Comparison of ENCODE assay signal across 15 cellular contexts in genomic region chr5:89034588-89034987, GRCh38.
DNase-seq lines count a peak whose midpoint lies in the region; ATAC-seq, FAIRE-seq and TF ChIP-seq lines count a peak whose summit lies in the region.
"Had no signal": no experiment of that assay in that cellular context is flagged by ENCODE, and none has a peak within 500 bp of the region (broad histone marks: within the 10 kb centered on the region; RNA-seq: fewer than 3 reads in every experiment).

No MANE protein-coding gene starts in this region.

- DNase-seq in K562 (ENCODE audit: extremely low read depth in 1 of 4, low spot score in 3 of 4) (peak in 1 of 4 experiments; percentile 34), osteoblast (ENCODE audit: insufficient read length, low spot score, missing footprints) (peak; percentile 52), NCI-H510A (lab: John Stamatoyannopoulos, UW) (no peak), CD14-positive monocyte (ENCODE audit: low spot score) (no peak), ureter (ENCODE audit: low spot score) (no peak)
- DNase-seq: Caco-2; effector CD8-positive, alpha-beta T cell; mesendoderm; stimulated activated CD4-positive, alpha-beta T cell treated with anti-CD3 and anti-CD28 coated beads, Interleukin-2, amount 100 ng/mL, for 48 hours had no signal

- H3K9me3 ChIP-seq in K562 (replicated peaks; ENCODE audit: control insufficient read depth, insufficient read depth, low read depth, low read length) (no peaks in the 10 kb centered on the region), osteoblast (ENCODE audit: low read depth, low read length) (no peaks in the 10 kb centered on the region)
- H3K9me3 ChIP-seq: Caco-2 had no signal

- WGBS in K562 (ENCODE audit: insufficient coverage, low coverage, missing lambda C conversion rate) = 10% methylated on average over 2 of the region's 2 CpGs

- H3K9me1 ChIP-seq in K562 (ENCODE audit: control insufficient read depth, insufficient read depth, low read length) = no peaks in the 10 kb centered on the region

- H3K4me3 Mint-ChIP-seq in CD14-positive monocyte = no peak overlapping the region
- H3K4me3 Mint-ChIP-seq: stimulated activated naive CD8-positive, alpha-beta T cell treated with anti-CD3 and anti-CD28 coated beads, Interleukin-15, Interleukin-2, amounts not matched to agents 100 ng/mL and 50 ng/mL, for 24 hours had no signal

- TF ChIP-seq RAD21 in K562 (CRISPR knock-in tag; conservative IDR thresholded peaks at IDR 0.05 in 1 of 2, IDR thresholded peaks at IDR 0.05 in 1 of 2) = no peak

- H3K27me3 ChIP-seq in K562 (ENCODE audit: control insufficient read depth in 2 of 2, insufficient read depth in 2 of 2, low read length in 2 of 2) (no peaks in the 10 kb centered on the region), osteoblast (ENCODE audit: insufficient read depth, low read length) (no peaks in the 10 kb centered on the region)

- no TSS peak for BruUV-seq in K562 (replicated peaks; lab: Mats Ljungman, UMichigan)

- H3K9me3 Mint-ChIP-seq in CD14-positive monocyte = peaks cover 0 to 4% (median 0%) of the 10 kb centered on the region in 7 donors

- intact Hi-C loops in K562 (cut with micrococcal nuclease) = no loop called here
- intact Hi-C loops in CD14-positive monocyte (cut with micrococcal nuclease) = no loop called here

- CTCF ChIA-PET in K562 (lab: Yijun Ruan, JAX; ENCODE audit: low intra/inter-chr PET ratio) = interaction anchor here (0.7 kb wide), 1 partner anchor 14 kb away, joined by 3 read pairs; no protein-coding TSS in a partner anchor

- H2AFZ ChIP-seq in K562 (ENCODE audit: low read depth, low read length) (no peak overlapping the region), osteoblast (ENCODE audit: low read length) (no peak overlapping the region)

- no peaks in the 10 kb centered on the region for H3K4me1 Mint-ChIP-seq in CD14-positive monocyte

- no peaks in the 10 kb centered on the region for H3K36me3 Mint-ChIP-seq in CD14-positive monocyte

- TF ChIP-seq POLR2A in K562 (conservative IDR thresholded peaks at IDR 0.05) = no peak

- H3K4me1 ChIP-seq in K562 (replicated peaks in 1 of 2; ENCODE audit: control insufficient read depth in 2 of 2, insufficient read depth in 2 of 2, low read length in 2 of 2) (no peaks in the 10 kb centered on the region), osteoblast (ENCODE audit: insufficient read depth, low read length) (no peaks in the 10 kb centered on the region)
- H3K4me1 ChIP-seq: Caco-2 had no signal

- no peak for TF ChIP-seq EP300 in K562 (IDR thresholded peaks at IDR 0.05; ENCODE audit: low read length)

- H3K4me3 ChIP-seq in K562 = no peak overlapping the region
- no peak overlapping the region for H3K4me3 ChIP-seq in osteoblast (ENCODE audit: insufficient read depth, low read length)

- FAIRE-seq in K562 (lab: Jason Lieb, UNC) = no peak
- FAIRE-seq: GM12891 had no signal

- ATAC-seq in GM19351 (IDR thresholded peaks at IDR 0.05; ENCODE audit: unreplicated experiment) (peak; percentile 64), HG03460 (IDR thresholded peaks at IDR 0.05; ENCODE audit: unreplicated experiment) (peak; percentile 59), K562 (peak; percentile 60; the same call in 2 of the 3 replicates), HG02571 (IDR thresholded peaks at IDR 0.05; ENCODE audit: unreplicated experiment) (no peak)

- H3K27ac Mint-ChIP-seq in CD14-positive monocyte = no peak overlapping the region
- H3K27ac Mint-ChIP-seq: progenitor cell of endocrine pancreas; stimulated activated naive CD8-positive, alpha-beta T cell treated with anti-CD3 and anti-CD28 coated beads, Interleukin-15, Interleukin-2, amounts not matched to agents 100 ng/mL and 50 ng/mL, for 24 hours had no signal

- H3K27ac ChIP-seq in K562 (ENCODE audit: extremely low read depth, low read depth, low read length) = no peak overlapping the region
- no peak overlapping the region for H3K27ac ChIP-seq in osteoblast (ENCODE audit: low read depth, low read length)

- POLR2A ChIA-PET in K562 (lab: Yijun Ruan, JAX) = no interaction called here

- H3K27me3 Mint-ChIP-seq in CD14-positive monocyte (ENCODE audit: low read depth in 3 of 3) = no peaks in the 10 kb centered on the region
- H3K27me3 Mint-ChIP-seq: progenitor cell of endocrine pancreas had no signal

- H3K79me2 ChIP-seq in K562 (ENCODE audit: control insufficient read depth, insufficient read depth, low read length) = no peaks in the 10 kb centered on the region
- no peaks in the 10 kb centered on the region for H3K79me2 ChIP-seq in osteoblast (ENCODE audit: insufficient read depth, low read length)

- no peaks in the 10 kb centered on the region for H3K36me3 ChIP-seq in K562 (ENCODE audit: control insufficient read depth, insufficient read depth, low read length)
- no peaks in the 10 kb centered on the region for H3K36me3 ChIP-seq in osteoblast (ENCODE audit: insufficient read depth, low read length)

- H3K9ac ChIP-seq in K562 (ENCODE audit: insufficient read depth in 1 of 2, low read depth in 2 of 2, low read length in 2 of 2) = no peak overlapping the region

- no peak for TF ChIP-seq CTCF in K562 (IDR thresholded peaks at IDR 0.05 in 2 of 3, conservative IDR thresholded peaks at IDR 0.05 in 1 of 3; ENCODE audit: insufficient read depth in 2 of 3, low read depth in 1 of 3, low read length in 3 of 3)
- no peak for TF ChIP-seq CTCF in osteoblast (IDR thresholded peaks at IDR 0.05; ENCODE audit: extremely low read depth, low read depth, low read length)
- TF ChIP-seq CTCF in CD14-positive monocyte (IDR thresholded peaks at IDR 0.05) = no peak

- H4K20me1 ChIP-seq in K562 (replicated peaks; ENCODE audit: control insufficient read depth, insufficient read depth, low read length) (no peaks in the 10 kb centered on the region), osteoblast (ENCODE audit: insufficient read depth, low read length) (no peaks in the 10 kb centered on the region)

- no peak overlapping the region for H3K4me2 ChIP-seq in K562 (ENCODE audit: insufficient read depth, low read length)
- no peak overlapping the region for H3K4me2 ChIP-seq in osteoblast (ENCODE audit: insufficient read depth, low read length)

- in situ Hi-C loops in K562 (cut with MboI) = no loop called here

TF ChIP-seq in K562, 482 proteins besides CTCF, POLR2A, EP300 and RAD21 (continues in another document):
- TF ChIP-seq SRF (CRISPR knock-in tag; IDR thresholded peaks at IDR 0.05) = no peak
- TF ChIP-seq HEY1 (CRISPR knock-in tag; IDR thresholded peaks at IDR 0.05; ENCODE audit: borderline replicate concordance) = no peak
- no peak for TF ChIP-seq ZMIZ1 (IDR thresholded peaks at IDR 0.05; ENCODE audit: low read depth in 2 of 2, low read length in 2 of 2)
- TF ChIP-seq CREB5 (CRISPR knock-in tag; IDR thresholded peaks at IDR 0.05) = no peak
- no peak for TF ChIP-seq MYBL2 (IDR thresholded peaks at IDR 0.05; ENCODE audit: low read depth)
- no peak for TF ChIP-seq MYBL2 (CRISPR knock-in tag; IDR thresholded peaks at IDR 0.05; ENCODE audit: borderline replicate concordance)
- TF ChIP-seq CBX8 (IDR thresholded peaks at IDR 0.05; ENCODE audit: borderline replicate concordance, extremely low read depth, low read depth, low read length, poor library complexity, severe bottlenecking) = no peak
- TF ChIP-seq SOX6 (IDR thresholded peaks at IDR 0.05) = no peak
- no peak for TF ChIP-seq BDP1 (IDR thresholded peaks at IDR 0.05; ENCODE audit: insufficient read depth, insufficient read length)
- TF ChIP-seq CHD2 (IDR thresholded peaks at IDR 0.05; ENCODE audit: low read depth, low read length) = no peak
- TF ChIP-seq MEF2A (IDR thresholded peaks at IDR 0.05; ENCODE audit: control insufficient read depth, low read depth, low read length) = no peak
